Comparison of ENCODE assay signal across 24 cellular contexts in genomic region chr1:20538760-20539551, GRCh38. TPM values are rescaled to one million over a fixed set of nuclear protein-coding genes. Genes with fewer than 3 reads are reported as not detected.
DNase-seq lines count a peak whose midpoint lies in the region; ATAC-seq, FAIRE-seq and TF ChIP-seq lines count a peak whose summit lies in the region.
"Had no signal": no experiment of that assay in that cellular context is flagged by ENCODE, and none has a peak within 500 bp of the region (broad histone marks: within the 10 kb centered on the region; RNA-seq: fewer than 3 reads in every experiment).

No MANE protein-coding gene starts in this region.

- WGBS in A549 (ENCODE audit: missing lambda C conversion rate), result 48% methylated on average over 3 of the region's 3 CpGs

- H3K9me1 ChIP-seq in endothelial cell of umbilical vein (replicated peaks; ENCODE audit: control insufficient read depth, extremely low read depth, insufficient read depth, low read length), result no peaks in the 10 kb centered on the region

- H3K9ac ChIP-seq in PC-3 (ENCODE audit: low read length) (no peak overlapping the region), endothelial cell of umbilical vein (replicated peaks; ENCODE audit: extremely low read depth, insufficient read depth, low read length) (no peak overlapping the region)

- 0 out of 3 replicates have a peak overlapping the region, but pooled peaks have one; percentile 17 for H3K4me2 ChIP-seq in A549
- H3K4me2 ChIP-seq in PC-3 (ENCODE audit: low read length), result peak overlapping the region; percentile 53
- no peak overlapping the region for H3K4me2 ChIP-seq in endothelial cell of umbilical vein (ENCODE audit: insufficient read depth, low read length)

- TF ChIP-seq CTCF in A549 (IDR thresholded peaks at IDR 0.05) (no peak), PC-3 (conservative IDR thresholded peaks at IDR 0.05; ENCODE audit: low read depth, low read length) (no peak), endothelial cell of umbilical vein (IDR thresholded peaks at IDR 0.05; ENCODE audit: extremely low read depth in 1 of 2, insufficient read depth in 1 of 2, low read depth in 1 of 2, low read length in 2 of 2) (no peak)

- FAIRE-seq in A549 (lab: Jason Lieb, UNC) (no peak), endothelial cell of umbilical vein (lab: Jason Lieb, UNC) (no peak)
- FAIRE-seq: GM19239 had no signal

- no peak overlapping the region for H2AFZ ChIP-seq in PC-3 (ENCODE audit: low read length)
- H2AFZ ChIP-seq in endothelial cell of umbilical vein (ENCODE audit: low read depth, low read length), result no peak overlapping the region

- H3K79me2 ChIP-seq in PC-3 (ENCODE audit: low read length) (no peaks in the 10 kb centered on the region), endothelial cell of umbilical vein (ENCODE audit: control insufficient read depth, insufficient read depth, low read length) (no peaks in the 10 kb centered on the region)

- intact Hi-C loops in PC-3 (cut with micrococcal nuclease), result loop anchor here (2.0 kb wide), 1 partner anchor 62 kb away; no protein-coding TSS in a partner anchor
- intact Hi-C loops in endothelial cell of umbilical vein (cut with micrococcal nuclease), result no loop called here

- H3K27me3 ChIP-seq in PC-3 (ENCODE audit: low read length) (no peaks in the 10 kb centered on the region), endothelial cell of umbilical vein (ENCODE audit: control insufficient read depth in 2 of 2, insufficient read depth in 2 of 2, low read length in 2 of 2) (peaks cover 3 to 4% of the 10 kb centered on the region in 2 experiments)

- POLR2A ChIA-PET in A549 (lab: Yijun Ruan, JAX) (interaction anchor here (1.6 kb wide), 1 partner anchor 95 kb away, joined by 5 read pairs; the partner anchor contains the start of gene PINK1), PC-3 (lab: Charles Lee; ENCODE audit: unreplicated experiment) (no interaction called here), endothelial cell of umbilical vein (lab: Charles Lee) (no interaction called here)

- TF ChIP-seq RAD21 in A549 (conservative IDR thresholded peaks at IDR 0.05 in 1 of 2, IDR thresholded peaks at IDR 0.05 in 1 of 2), result no peak

- no peaks in the 10 kb centered on the region for H4K20me1 ChIP-seq in PC-3 (ENCODE audit: low read length)
- no peaks in the 10 kb centered on the region for H4K20me1 ChIP-seq in endothelial cell of umbilical vein (replicated peaks; ENCODE audit: control insufficient read depth, extremely low read depth, insufficient read depth, low read length)

- BruUV-seq in PC-3 (replicated peaks; lab: Mats Ljungman, UMichigan) (no TSS peak), endothelial cell of umbilical vein (replicated peaks; lab: Mats Ljungman, UMichigan) (no TSS peak)

- no peak for ATAC-seq in A549
- peak; percentile 86 for ATAC-seq in PC-3
- ATAC-seq: CD8-positive, alpha-beta T cell had no signal

- no peak overlapping the region for H3K4me3 ChIP-seq in A549
- H3K4me3 ChIP-seq in PC-3 (ENCODE audit: low read length), result no peak overlapping the region
- H3K4me3 ChIP-seq in endothelial cell of umbilical vein (replicated peaks in 1 of 3; ENCODE audit: insufficient read depth in 1 of 3, low read depth in 1 of 3, low read length in 3 of 3), result no peak overlapping the region

- peak in 1 of 2 experiments; percentile 13 for DNase-seq in A549 (ENCODE audit: low read depth in 1 of 2, low spot score in 1 of 2)
- peak; percentile 66 for DNase-seq in DMS53 (lab: John Stamatoyannopoulos, UW)
- peak; percentile 66 for DNase-seq in PC-3
- peak; percentile 31 for DNase-seq in endothelial cell of umbilical vein (ENCODE audit: low read depth, low spot score)
- DNase-seq in activated naive CD4-positive, alpha-beta T cell (lab: John Stamatoyannopoulos, UW), result no peak
- no peak for DNase-seq in cerebellar nuclear complex (lab: John Stamatoyannopoulos, UW)
- no peak for DNase-seq in caudate nucleus (lab: John Stamatoyannopoulos, UW)
- DNase-seq: C1 segment of cervical spinal cord; Calu3; CD8-positive, alpha-beta T cell; DMS79; NCI-H1048; NCI-H1417 treated with DMSO at 0.1 percent for 48 hours; NCI-H1930; NCI-H226; NCI-H510A treated with DMSO at 0.1 percent for 48 hours; NCI-H82; OCI-M1; Right ventricle myocardium superior had no signal

- dilution Hi-C loops in endothelial cell of umbilical vein (cut with MboI; ENCODE audit: extremely low pct_ligation_motif_present, low sequenced_read_pairs), result no loop called here

- H3K9me2 ChIP-seq in PC-3 (replicated peaks; ENCODE audit: low read length), result no peaks in the 10 kb centered on the region

- H3K27ac ChIP-seq in A549 (no peak overlapping the region), PC-3 (ENCODE audit: low read length) (peak overlapping the region; percentile 80), endothelial cell of umbilical vein (ENCODE audit: insufficient read depth, low read depth, low read length) (no peak overlapping the region), caudate nucleus (ENCODE audit: low read depth, low read length) (no peak overlapping the region)

- H3K9me3 ChIP-seq in A549, result no peaks in the 10 kb centered on the region
- no peaks in the 10 kb centered on the region for H3K9me3 ChIP-seq in PC-3 (ENCODE audit: low read length)
- no peaks in the 10 kb centered on the region for H3K9me3 ChIP-seq in endothelial cell of umbilical vein (replicated peaks; ENCODE audit: control insufficient read depth, insufficient read depth, low read length)

- peaks cover 3% of the 10 kb centered on the region for H3F3A ChIP-seq in PC-3 (ENCODE audit: low read length, unreplicated experiment)

- no peaks in the 10 kb centered on the region for H3K36me3 ChIP-seq in PC-3 (ENCODE audit: low read depth, low read length)
- H3K36me3 ChIP-seq in endothelial cell of umbilical vein (ENCODE audit: control insufficient read depth in 2 of 2, extremely low read depth in 1 of 2, insufficient read depth in 2 of 2, low read length in 2 of 2), result no peaks in the 10 kb centered on the region

- H3K4me1 ChIP-seq in A549, result peaks cover 16% of the 10 kb centered on the region
- H3K4me1 ChIP-seq in PC-3 (ENCODE audit: insufficient read depth, low read length), result peaks cover 29% of the 10 kb centered on the region
- H3K4me1 ChIP-seq in endothelial cell of umbilical vein (ENCODE audit: control insufficient read depth, extremely low read depth, insufficient read depth, low read length), result no peaks in the 10 kb centered on the region

- CTCF ChIA-PET in A549 (lab: Yijun Ruan, JAX) (interaction anchor here (1.4 kb wide), 1 partner anchor 37 kb away, joined by 6 read pairs; no protein-coding TSS in a partner anchor), PC-3 (lab: Charles Lee) (interaction anchor here (0.6 to 1.4 kb wide), 6 partner anchors 11 to 818 kb away, joined by 3 to 4 read pairs (median 4); no protein-coding TSS in a partner anchor), endothelial cell of umbilical vein (lab: Charles Lee) (interaction anchor here (1.0 to 2.1 kb wide), 4 partner anchors 10 to 158 kb away, joined by 4 to 5 read pairs (median 4); no protein-coding TSS in a partner anchor)

- TF ChIP-seq POLR2A in A549 (IDR thresholded peaks at IDR 0.05; ENCODE audit: low read length) (no peak), endothelial cell of umbilical vein (IDR thresholded peaks at IDR 0.05; ENCODE audit: low read depth, low read length) (no peak)

- TF ChIP-seq EP300 in A549 (IDR thresholded peaks at IDR 0.05), result no peak

RNA-seq across cellular contexts. Expression of gene FAM43B, which starts 13.4 kb away (rescaled TPM):
- polyA plus RNA-seq in A549 (2011; rRNA removed) (0.53 and 0.76 TPM in 2 replicates), A549 (2017; fragmentation: RNase III; extraction: RNeasy Plus Mini Kit Qiagen cat#74134 plus additional on column Dnase treatment) (4.1 to 7.1 TPM (median 6.9 TPM) in 3 replicates), endothelial cell of umbilical vein (not detected in 2 replicates)
- polyA plus RNA-seq in A549 (2012; cell fraction: cytosol; rRNA removed), result 1.4 and 2.0 TPM in 2 replicates
- polyA plus RNA-seq in A549 (2012; cell fraction: nucleus; rRNA removed), result 3.1 and 5.4 TPM in 2 replicates
- polyA minus RNA-seq in A549 (2011; rRNA and poly(A)+ RNA removed), result 0.78 and 0.83 TPM in 2 replicates
- total RNA-seq in PC-3 (2014; rRNA removed) (0.11 TPM in 1 of 2 replicates, not detected in the other), endothelial cell of umbilical vein (not detected in 2 replicates)
- not detected in 2 replicates for polyA plus RNA-seq in endothelial cell of umbilical vein (2011; cell fraction: cytosol; rRNA removed)
- polyA plus RNA-seq in endothelial cell of umbilical vein (2011; cell fraction: nucleus; rRNA removed), result not detected in 2 replicates
- polyA plus RNA-seq in endothelial cell of umbilical vein (2012), result not detected in 2 replicates
- polyA minus RNA-seq in endothelial cell of umbilical vein, result not detected in 2 replicates
- polyA minus RNA-seq in endothelial cell of umbilical vein (2011; cell fraction: cytosol; rRNA and poly(A)+ RNA removed), result not detected
- not detected in 2 replicates for polyA minus RNA-seq in endothelial cell of umbilical vein (2011; cell fraction: nucleus; rRNA and poly(A)+ RNA removed)
- total RNA-seq: Calu3; CD8-positive, alpha-beta T cell; MCF 10A; RPMI7951 had no signal
- polyA plus RNA-seq: IgD-negative memory B cell had no signal

RNA-seq across cellular contexts. Expression of gene MUL1, which starts 31.0 kb away (rescaled TPM):
- polyA plus RNA-seq in A549 (2011; rRNA removed) (20.0 and 22.9 TPM in 2 replicates), A549 (2017; fragmentation: RNase III; extraction: RNeasy Plus Mini Kit Qiagen cat#74134 plus additional on column Dnase treatment) (21.4 to 24.5 TPM (median 24.1 TPM) in 3 replicates), endothelial cell of umbilical vein (29.5 and 31.8 TPM in 2 replicates)
- 18.5 and 22.8 TPM in 2 replicates for polyA plus RNA-seq in A549 (2012; cell fraction: cytosol; rRNA removed)
- polyA plus RNA-seq in A549 (2012; cell fraction: nucleus; rRNA removed), result 22.4 and 24.4 TPM in 2 replicates
- polyA minus RNA-seq in A549 (2011; rRNA and poly(A)+ RNA removed), result 23.7 and 25.6 TPM in 2 replicates
- total RNA-seq in PC-3 (2014; rRNA removed) (28.9 and 29.5 TPM in 2 replicates), endothelial cell of umbilical vein (23.9 and 28.3 TPM in 2 replicates)
- 26.0 and 26.1 TPM in 2 replicates for polyA plus RNA-seq in endothelial cell of umbilical vein (2011; cell fraction: cytosol; rRNA removed)
- 14.5 TPM in 2 replicates for polyA plus RNA-seq in endothelial cell of umbilical vein (2011; cell fraction: nucleus; rRNA removed)
- 19.8 and 20.7 TPM in 2 replicates for polyA plus RNA-seq in endothelial cell of umbilical vein (2012)
- 33.6 and 36.8 TPM in 2 replicates for polyA minus RNA-seq in endothelial cell of umbilical vein
- 17.4 TPM for polyA minus RNA-seq in endothelial cell of umbilical vein (2011; cell fraction: cytosol; rRNA and poly(A)+ RNA removed)
- polyA minus RNA-seq in endothelial cell of umbilical vein (2011; cell fraction: nucleus; rRNA and poly(A)+ RNA removed), result 9.6 and 11.0 TPM in 2 replicates

RNA-seq across cellular contexts. Expression of gene CDA, which starts 49.9 kb away (rescaled TPM):
- polyA plus RNA-seq in A549 (2011; rRNA removed), result 11.2 and 12.2 TPM in 2 replicates
- 24.0 and 25.0 TPM in 2 replicates for polyA plus RNA-seq in A549 (2012; cell fraction: cytosol; rRNA removed)
- 15.2 and 17.4 TPM in 2 replicates for polyA plus RNA-seq in A549 (2012; cell fraction: nucleus; rRNA removed)
- polyA plus RNA-seq in A549 (2017; fragmentation: RNase III; extraction: RNeasy Plus Mini Kit Qiagen cat#74134 plus additional on column Dnase treatment), result 35.6 to 48.7 TPM (median 44.6 TPM) in 3 replicates
- 18.8 and 24.3 TPM in 2 replicates for polyA minus RNA-seq in A549 (2011; rRNA and poly(A)+ RNA removed)
- 30.3 and 36.3 TPM in 2 replicates for total RNA-seq in PC-3 (2014; rRNA removed)
- total RNA-seq in endothelial cell of umbilical vein, result 0.35 TPM in 1 of 2 replicates, not detected in the other
- 1.2 and 1.9 TPM in 2 replicates for polyA plus RNA-seq in endothelial cell of umbilical vein
- 1.5 and 1.6 TPM in 2 replicates for polyA plus RNA-seq in endothelial cell of umbilical vein (2011; cell fraction: cytosol; rRNA removed)
- polyA plus RNA-seq in endothelial cell of umbilical vein (2011; cell fraction: nucleus; rRNA removed), result 0.22 TPM in 1 of 2 replicates, not detected in the other
- 0.19 TPM in 1 of 2 replicates, not detected in the other for polyA plus RNA-seq in endothelial cell of umbilical vein (2012)
- 0.21 TPM in 1 of 2 replicates, not detected in the other for polyA minus RNA-seq in endothelial cell of umbilical vein
- polyA minus RNA-seq in endothelial cell of umbilical vein (2011; cell fraction: cytosol; rRNA and poly(A)+ RNA removed), result 45.4 TPM
- 0.63 TPM in 2 replicates for polyA minus RNA-seq in endothelial cell of umbilical vein (2011; cell fraction: nucleus; rRNA and poly(A)+ RNA removed)
- total RNA-seq: CD8-positive, alpha-beta T cell; H4; MCF 10A had no signal

RNA-seq across cellular contexts. Expression of gene CAMK2N1, which starts 52.9 kb away (rescaled TPM):
- polyA plus RNA-seq in A549 (2011; rRNA removed) (38.9 and 49.7 TPM in 2 replicates), A549 (2017; fragmentation: RNase III; extraction: RNeasy Plus Mini Kit Qiagen cat#74134 plus additional on column Dnase treatment) (35.8 to 56.4 TPM (median 55.1 TPM) in 3 replicates), endothelial cell of umbilical vein (3.1 and 3.3 TPM in 2 replicates)
- polyA plus RNA-seq in A549 (2012; cell fraction: cytosol; rRNA removed), result 17.8 and 19.6 TPM in 2 replicates
- polyA plus RNA-seq in A549 (2012; cell fraction: nucleus; rRNA removed), result 4.7 and 5.6 TPM in 2 replicates
- 11.5 and 12.5 TPM in 2 replicates for polyA minus RNA-seq in A549 (2011; rRNA and poly(A)+ RNA removed)
- total RNA-seq in PC-3 (2014; rRNA removed) (51.2 and 56.9 TPM in 2 replicates), endothelial cell of umbilical vein (11.9 and 18.3 TPM in 2 replicates)
- 5.3 and 6.6 TPM in 2 replicates for polyA plus RNA-seq in endothelial cell of umbilical vein (2011; cell fraction: cytosol; rRNA removed)
- polyA plus RNA-seq in endothelial cell of umbilical vein (2011; cell fraction: nucleus; rRNA removed), result 2.0 and 2.1 TPM in 2 replicates
- 5.9 and 7.7 TPM in 2 replicates for polyA plus RNA-seq in endothelial cell of umbilical vein (2012)
- polyA minus RNA-seq in endothelial cell of umbilical vein, result 2.4 and 4.4 TPM in 2 replicates
- polyA minus RNA-seq in endothelial cell of umbilical vein (2011; cell fraction: cytosol; rRNA and poly(A)+ RNA removed), result not detected
- 1.8 and 2.1 TPM in 2 replicates for polyA minus RNA-seq in endothelial cell of umbilical vein (2011; cell fraction: nucleus; rRNA and poly(A)+ RNA removed)

Comparison
In these comparisons a context has a peak if more than half of its experiments do, and no peak if none do; other contexts are left out.
1. DNase-seq: peak in DMS53 (single experiment), PC-3 (single experiment) and endothelial cell of umbilical vein (single experiment); none in activated naive CD4-positive, alpha-beta T cell (0 of 4), cerebellar nuclear complex (0 of 2) and caudate nucleus (0 of 61).
2. RNA of gene CDA, which starts 49.9 kb away (total RNA-seq): 30.3 to 36.3 TPM in PC-3; 0.35 TPM in endothelial cell of umbilical vein; every median in the first group is over 10 times any median in the second.